8 cellular contexts compared by ENCODE assay signal in genomic region chr12:94147991-94148840, GRCh38. TPM values are rescaled to one million over a fixed set of nuclear protein-coding genes. Genes with fewer than 3 reads are reported as not detected.
DNase-seq lines count a peak whose midpoint lies in the region; ATAC-seq, FAIRE-seq and TF ChIP-seq lines count a peak whose summit lies in the region.

TSS of gene PLXNC1 (plus strand) at chr12:94148577. CDS start at chr12:94148972, 395 bp downstream.

- DNase-seq in GM12892 (ENCODE audit: insufficient read length) (peak; percentile 76), HFF-Myc (ENCODE audit: extremely low read depth, low read depth) (no peak), NCI-H128 (lab: John Stamatoyannopoulos, UW; ENCODE audit: unreplicated experiment) (peak; percentile 45), ecto neural progenitor cell (ENCODE audit: low spot score) (peak; percentile 84), lower lobe of right lung (peak; percentile 81), SKM-1 treated with dmso at 0.1 percent for 144 hours (lab: John Stamatoyannopoulos, UW; ENCODE audit: unreplicated experiment) (no peak)
- DNase-seq in activated CD4-positive, alpha-beta T cell treated with anti-CD3 and anti-CD28 coated beads, Interleukin-2, amount 50 U/mL, for 48 hours, result peak; percentile 72 to 76
- DNase-seq in stimulated activated CD4-positive, alpha-beta T cell treated with anti-CD3 and anti-CD28 coated beads, TNF-alpha, amount 100 ng/mL, for 24 hours (ENCODE audit: low read depth in 3 of 3), result peak in 2 of 3 experiments; percentile 38 to 67

- no peak; the same call in 1 of the 2 replicates for TF ChIP-seq POLR2A in GM12892 (IDR thresholded peaks at IDR 0.05; ENCODE audit: low read depth, low read length)

- intact Hi-C loops in lower lobe of right lung (cut with DNase I), result no loop called here

- peak within 1 kb of the TSS; percentile 38 for H3K4me3 ChIP-seq in HFF-Myc (replicated peaks; ENCODE audit: low read depth, low read length)
- H3K4me3 ChIP-seq in lower lobe of right lung, result peak within 1 kb of the TSS; percentile 66

- no peaks in the 10 kb centered on the region for H3K9me3 ChIP-seq in lower lobe of right lung

- peak; percentile 49 to 62 for ATAC-seq in lower lobe of right lung

- H3K27ac ChIP-seq in lower lobe of right lung, result peak within 1 kb of the TSS; percentile 73

- H3K4me1 ChIP-seq in lower lobe of right lung, result peaks cover 45% of the 10 kb centered on the region

- peaks cover 19% of the 10 kb centered on the region for H3K27me3 ChIP-seq in lower lobe of right lung (ENCODE audit: low read depth)

- FAIRE-seq in GM12892 (lab: Jason Lieb, UNC), result peak; percentile 90

- no peaks in the 10 kb centered on the region for H3K36me3 ChIP-seq in lower lobe of right lung

- TF ChIP-seq CTCF in HFF-Myc (IDR thresholded peaks at IDR 0.05; ENCODE audit: low read depth, low read length, missing control alignments) (no peak), lower lobe of right lung (IDR thresholded peaks at IDR 0.05) (no peak)

RNA-seq across cellular contexts. Expression of gene PLXNC1, which starts in this region (rescaled TPM):
- polyA plus RNA-seq in GM12892 (2012; ENCODE audit: missing spikeins), result 14.3 TPM
- 28.0 TPM for total RNA-seq in lower lobe of right lung

Comparison
In these comparisons a context has a peak if more than half of its experiments do, and no peak if none do; other contexts are left out.
1. DNase-seq: peak in GM12892 (single experiment), NCI-H128 (single experiment), activated CD4-positive, alpha-beta T cell treated with anti-CD3 and anti-CD28 coated beads, Interleukin-2, amount 50 U/mL, for 48 hours (2 of 2), ecto neural progenitor cell (single experiment), lower lobe of right lung (single experiment) and stimulated activated CD4-positive, alpha-beta T cell treated with anti-CD3 and anti-CD28 coated beads, TNF-alpha, amount 100 ng/mL, for 24 hours (2 of 3); none in HFF-Myc (single experiment) and SKM-1 treated with dmso at 0.1 percent for 144 hours (single experiment).